ENCODE assay signal across 9 cellular contexts in genomic region chr22:20268289-20268349, GRCh38. TPM values are rescaled to one million over a fixed set of nuclear protein-coding genes. Genes with fewer than 3 reads are reported as not detected.
A peak's percentile ranks its signal among the peaks of the same experiment; 100 is the strongest.
DNase-seq lines count a peak whose midpoint lies in the region; ATAC-seq and TF ChIP-seq lines count a peak whose summit lies in the region.
"Had no signal": no experiment of that assay in that cellular context is flagged by ENCODE, and none has a peak within 500 bp of the region (broad histone marks: within the 10 kb centered on the region; RNA-seq: fewer than 3 reads in every experiment).

RTN4R (minus strand) TSS chr22:20268318; CDS start chr22:20268092, 226 bp downstream.

- H3K4me1 ChIP-seq in thymus (ENCODE audit: control insufficient read depth, insufficient read depth, low read length): peaks cover 15% of the 10 kb centered on the region

- H3K4me3 Mint-ChIP-seq in activated CD4-positive, alpha-beta T cell treated with anti-CD3 and anti-CD28 coated beads, Interleukin-2, amount 10 ng/mL, durations not matched to agents 24 days and 14 days: peak within 1 kb of the TSS; percentile 67

- intact Hi-C loops in activated CD4-positive, alpha-beta T cell treated with anti-CD3 and anti-CD28 coated beads, Interleukin-2, amount 10 ng/mL, durations not matched to agents 24 days and 14 days (cut with micrococcal nuclease): loop anchor here (5.0 kb wide), 1 partner anchor 111 kb away; no protein-coding TSS in a partner anchor
- intact Hi-C loops in lower leg skin (cut with DNase I; ENCODE audit: low total_unique reads): no loop called here

- H3K27ac ChIP-seq in angular gyrus (ENCODE audit: low read depth, low read length) (peak within 1 kb of the TSS; percentile 52), thymus (ENCODE audit: low read depth) (peak within 1 kb of the TSS; percentile 3)

- H3K36me3 Mint-ChIP-seq in activated CD4-positive, alpha-beta T cell treated with anti-CD3 and anti-CD28 coated beads, Interleukin-2, amount 10 ng/mL, durations not matched to agents 24 days and 14 days (ENCODE audit: low read depth): no peaks in the 10 kb centered on the region

- TF ChIP-seq POLR2A in lower leg skin (IDR thresholded peaks at IDR 0.05): no peak

- no peak for DNase-seq in activated CD4-positive, alpha-beta T cell treated with anti-CD3 and anti-CD28 coated beads, Interleukin-2, amount 10 ng/mL, durations not matched to agents 24 days and 14 days
- no peak for DNase-seq in activated CD4-positive, alpha-beta T cell treated with anti-CD3 and anti-CD28 coated beads, Interleukin-2, amount 50 U/mL, for 48 hours
- DNase-seq in lower leg skin (ENCODE audit: low spot score in 2 of 2) (no peak), medulla oblongata (ENCODE audit: extremely low spot score) (no peak), GM10266 (ENCODE audit: extremely low spot score) (no peak)
- DNase-seq: NCI-H748 treated with DMSO at 0.1 percent for 48 hours had no signal

- H3K4me1 Mint-ChIP-seq in activated CD4-positive, alpha-beta T cell treated with anti-CD3 and anti-CD28 coated beads, Interleukin-2, amount 10 ng/mL, durations not matched to agents 24 days and 14 days: peaks cover 2% of the 10 kb centered on the region

- no peaks in the 10 kb centered on the region for H3K9me3 ChIP-seq in thymus (ENCODE audit: control insufficient read depth)

- TF ChIP-seq CTCF in lower leg skin (IDR thresholded peaks at IDR 0.05) (no peak), GM10266 (IDR thresholded peaks at IDR 0.05; ENCODE audit: control insufficient read depth, insufficient read depth, low read depth, missing control alignments) (no peak)

- no peaks in the 10 kb centered on the region for H3K36me3 ChIP-seq in thymus (ENCODE audit: control insufficient read depth, insufficient read depth)

- H3K4me3 ChIP-seq in lower leg skin (ENCODE audit: low read depth, poor library complexity, severe bottlenecking) (peak within 1 kb of the TSS; percentile 24), thymus (ENCODE audit: low read length) (peak within 1 kb of the TSS; percentile 63)

- WGBS in lower leg skin, 2 donors: no CpG with 5 or more reads among the region's 12 CpGs
- 4% methylated on average over 12 of the region's 12 CpGs for WGBS in thymus

- H3K9me3 Mint-ChIP-seq in activated CD4-positive, alpha-beta T cell treated with anti-CD3 and anti-CD28 coated beads, Interleukin-2, amount 10 ng/mL, durations not matched to agents 24 days and 14 days: no peaks in the 10 kb centered on the region

- H3K27me3 Mint-ChIP-seq in activated CD4-positive, alpha-beta T cell treated with anti-CD3 and anti-CD28 coated beads, Interleukin-2, amount 10 ng/mL, durations not matched to agents 24 days and 14 days: peaks cover 3% of the 10 kb centered on the region

- H3K27ac Mint-ChIP-seq in activated CD4-positive, alpha-beta T cell treated with anti-CD3 and anti-CD28 coated beads, Interleukin-2, amount 10 ng/mL, durations not matched to agents 24 days and 14 days: no peak within 1 kb of the TSS

- ATAC-seq in activated CD4-positive, CD25-positive, alpha-beta regulatory T cell treated with anti-CD3 and anti-CD28 coated beads, Interleukin-2, amount 50 U/mL, for 24 hours: no peak

- no peaks in the 10 kb centered on the region for H3K27me3 ChIP-seq in thymus (ENCODE audit: control insufficient read depth, insufficient read depth)

RNA-seq across cellular contexts. Expression of gene RTN4R, which starts in this region (rescaled TPM):
- total RNA-seq in activated CD4-positive, alpha-beta T cell treated with anti-CD3 and anti-CD28 coated beads, Interleukin-2, amount 10 ng/mL, durations not matched to agents 24 days and 14 days: 1.6 and 1.7 TPM in 2 replicates
- total RNA-seq in lower leg skin: 10 to 100 TPM in 3 of 4 donors, 1 to 10 TPM in 1; 9.1 to 15.7 (median 12.9) TPM
- polyA plus RNA-seq in thymus: 1.5 TPM
